In the genomic region with DNA sequence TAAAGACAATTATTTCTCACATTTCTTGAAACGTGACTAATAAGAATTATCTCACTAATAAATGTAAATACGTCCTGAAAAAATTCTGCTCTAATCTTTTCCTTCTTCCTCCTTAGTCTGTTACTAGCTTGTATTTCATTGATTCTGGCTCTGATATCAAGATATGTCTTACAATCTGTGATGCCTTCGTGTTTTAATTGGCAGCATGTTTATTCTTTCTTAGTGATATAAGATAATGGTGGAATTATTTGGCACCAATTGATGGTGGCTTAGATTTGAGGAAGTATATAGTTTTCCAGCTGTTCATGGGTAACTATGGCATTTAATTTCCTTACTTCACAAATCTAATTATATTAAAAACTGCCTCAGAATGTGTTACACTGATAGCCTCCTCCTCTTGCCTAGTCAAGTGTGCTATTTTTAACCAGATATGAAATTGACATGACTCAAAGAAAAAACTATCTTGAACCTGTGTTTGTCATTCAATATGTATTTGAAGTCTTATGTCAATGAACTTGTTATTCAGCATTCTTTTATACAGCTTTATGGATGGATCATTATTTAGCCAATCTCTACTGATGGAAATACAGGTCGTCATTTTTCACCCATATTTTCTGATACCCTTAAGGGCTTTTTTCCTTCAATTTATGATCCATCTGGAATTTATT, we compare ENCODE assay signal across 1 cellular context.
TF ChIP-seq lines count a peak whose summit lies in the region.

No MANE protein-coding gene starts in this region.

TF ChIP-seq in H1, 55 proteins besides CTCF, POLR2A, EP300 and RAD21:
- TF ChIP-seq RXRA (IDR thresholded peaks at IDR 0.05; ENCODE audit: insufficient read depth, low read depth, low read length) (no peak), SAP30 (IDR thresholded peaks at IDR 0.05; ENCODE audit: insufficient read depth, insufficient replicate concordance, low read length) (no peak), NRF1 (IDR thresholded peaks at IDR 0.05; ENCODE audit: low read depth, low read length) (no peak), PHF8 (conservative IDR thresholded peaks at IDR 0.05; ENCODE audit: low read depth, low read length) (no peak), SIRT6 (IDR thresholded peaks at IDR 0.05; ENCODE audit: low read length) (no peak), GABPA (IDR thresholded peaks at IDR 0.05; ENCODE audit: borderline replicate concordance, insufficient read depth, low read length) (no peak), EGR1 (IDR thresholded peaks at IDR 0.05; ENCODE audit: borderline replicate concordance, low read depth, low read length) (no peak), NANOG (IDR thresholded peaks at IDR 0.05; ENCODE audit: insufficient read depth, low read depth, low read length, poor library complexity, severe bottlenecking) (no peak)
- TF ChIP-seq, protein P1, sequence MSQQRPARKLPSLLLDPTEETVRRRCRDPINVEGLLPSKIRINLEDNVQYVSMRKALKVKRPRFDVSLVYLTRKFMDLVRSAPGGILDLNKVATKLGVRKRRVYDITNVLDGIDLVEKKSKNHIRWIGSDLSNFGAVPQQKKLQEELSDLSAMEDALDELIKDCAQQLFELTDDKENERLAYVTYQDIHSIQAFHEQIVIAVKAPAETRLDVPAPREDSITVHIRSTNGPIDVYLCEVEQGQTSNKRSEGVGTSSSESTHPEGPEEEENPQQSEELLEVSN (IDR thresholded peaks at IDR 0.05): no peak
